Comparison of ENCODE assay signal across 10 cellular contexts in the genomic region with DNA sequence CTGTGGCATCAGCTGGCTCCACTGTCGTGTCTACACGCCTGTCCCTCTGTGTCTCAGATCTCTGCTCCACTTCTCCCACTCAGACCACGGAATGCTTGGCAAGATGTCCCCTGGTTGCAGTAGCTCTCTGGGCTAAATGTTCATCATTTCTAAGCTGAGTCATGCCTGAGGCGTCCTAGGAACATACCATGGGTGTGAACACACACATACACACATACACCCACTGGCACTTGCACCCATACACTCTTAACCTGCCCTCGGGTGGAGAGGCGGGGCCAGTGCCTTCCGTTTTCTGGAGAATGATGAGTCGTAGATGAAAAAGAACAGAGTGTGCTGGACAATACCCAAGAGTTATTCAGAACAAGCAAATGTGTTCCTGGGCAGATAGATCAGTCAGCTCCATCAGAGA.
DNase-seq lines count a peak whose midpoint lies in the region; TF ChIP-seq lines count a peak whose summit lies in the region.
"Had no signal": no experiment of that assay in that cellular context is flagged by ENCODE, and none has a peak within 500 bp of the region (broad histone marks: within the 10 kb centered on the region; RNA-seq: fewer than 3 reads in every experiment).

No MANE protein-coding gene starts in this region.

- no peaks in the 10 kb centered on the region for H3K9me3 ChIP-seq in hepatocyte (ENCODE audit: low read depth)

- TF ChIP-seq CTCF in HFFc6 (IDR thresholded peaks at IDR 0.05) (no peak; the same call in 1 of the 2 replicates), hepatocyte (IDR thresholded peaks at IDR 0.05; ENCODE audit: poor library complexity) (no peak)

- H3K36me3 Mint-ChIP-seq in HFFc6 (ENCODE audit: low read depth): peaks cover 38% of the 10 kb centered on the region

- peaks cover 17% of the 10 kb centered on the region for H3K27me3 Mint-ChIP-seq in HFFc6 (ENCODE audit: insufficient read depth)

- no peaks in the 10 kb centered on the region for H3K9me3 Mint-ChIP-seq in HFFc6

- no peak overlapping the region for H2AFZ ChIP-seq in hepatocyte

- no peaks in the 10 kb centered on the region for H3K9me2 ChIP-seq in hepatocyte (replicated peaks; ENCODE audit: insufficient read depth)

- peaks cover 13% of the 10 kb centered on the region for H4K20me1 ChIP-seq in hepatocyte (ENCODE audit: insufficient read depth, poor library complexity, severe bottlenecking)

- peak overlapping the region; percentile 77 for H3K27ac ChIP-seq in hepatocyte

- no peak overlapping the region for H3K4me3 ChIP-seq in hepatocyte

- no peaks in the 10 kb centered on the region for H3K27me3 ChIP-seq in hepatocyte

- no peaks in the 10 kb centered on the region for H3K79me2 ChIP-seq in hepatocyte

- H3K4me1 ChIP-seq in hepatocyte (ENCODE audit: insufficient read depth): peaks cover 19% of the 10 kb centered on the region

- H3K27ac Mint-ChIP-seq in HFFc6: peak overlapping the region; percentile 95

- no peak overlapping the region for H3K4me2 ChIP-seq in hepatocyte

- DNase-seq in HFFc6 (peak; percentile 99), astrocyte of the hippocampus (ENCODE audit: low read depth, low spot score) (peak; percentile 97), hepatocyte (ENCODE audit: low spot score) (peak; percentile 72), superior temporal gyrus (ENCODE audit: extremely low spot score) (peak; percentile 38), NCI-H2029 (lab: John Stamatoyannopoulos, UW) (no peak), SHP77 (lab: John Stamatoyannopoulos, UW) (no peak), NCI-H2171 treated with DMSO at 0.1 percent for 48 hours (lab: John Stamatoyannopoulos, UW) (no peak)
- no peak for DNase-seq in stimulated activated CD4-positive, alpha-beta T cell treated with anti-CD3 and anti-CD28 coated beads, Interleukin-4, amount 100 ng/mL, for 4 hours
- DNase-seq: NCI-H2171, substantia nigra had no signal

- no peaks in the 10 kb centered on the region for H3K36me3 ChIP-seq in hepatocyte (replicated peaks; ENCODE audit: insufficient read depth, low read depth)

- WGBS in hepatocyte (ENCODE audit: low lambda C conversion rate, missing lambda C conversion rate): 72% methylated on average over 8 of the region's 8 CpGs

- H3K4me3 Mint-ChIP-seq in HFFc6: peak overlapping the region; percentile 75

- H3K4me1 Mint-ChIP-seq in HFFc6 (ENCODE audit: low read depth): peaks cover 66% of the 10 kb centered on the region

Comparison
In these comparisons a context has a peak if more than half of its experiments do, and no peak if none do; other contexts are left out.
1. DNase-seq: peak in HFFc6 (single experiment), astrocyte of the hippocampus (single experiment), hepatocyte (single experiment) and superior temporal gyrus (single experiment); none in stimulated activated CD4-positive, alpha-beta T cell treated with anti-CD3 and anti-CD28 coated beads, Interleukin-4, amount 100 ng/mL, for 4 hours (0 of 2), NCI-H2029 (single experiment), SHP77 (0 of 2) and NCI-H2171 treated with DMSO at 0.1 percent for 48 hours (single experiment).